8 cellular contexts compared by ENCODE assay signal in genomic region chr5:57221049-57221568, GRCh38. TPM values are rescaled to one million over a fixed set of nuclear protein-coding genes. Genes with fewer than 3 reads are reported as not detected.
DNase-seq lines count a peak whose midpoint lies in the region; ATAC-seq and TF ChIP-seq lines count a peak whose summit lies in the region.

No MANE protein-coding gene starts in this region.

- peak overlapping the region; percentile 90 for H3K27ac Mint-ChIP-seq in memory B cell

- peak; percentile 77 for TF ChIP-seq CTCF in BE2C (IDR thresholded peaks at IDR 0.05; ENCODE audit: low read depth, low read length)
- TF ChIP-seq CTCF in GM12874 (IDR thresholded peaks at IDR 0.05; ENCODE audit: insufficient read depth, low read depth, low read length) = peak; percentile 36; the same call in 1 of the 2 replicates
- TF ChIP-seq CTCF in SK-N-SH (IDR thresholded peaks at IDR 0.05) = peak; percentile 95

- H3K9me2 ChIP-seq in SK-N-SH = no peaks in the 10 kb centered on the region

- no peaks in the 10 kb centered on the region for H3K27me3 ChIP-seq in BE2C
- H3K27me3 ChIP-seq in SK-N-SH (ENCODE audit: insufficient read depth) = no peaks in the 10 kb centered on the region

- H3K4me1 ChIP-seq in BE2C (no peaks in the 10 kb centered on the region), SK-N-SH (ENCODE audit: control insufficient read depth in 1 of 2, insufficient read depth in 2 of 2, low read depth in 1 of 2, low read length in 1 of 2) (peaks cover 0 to 4% of the 10 kb centered on the region in 2 experiments; a peak in 1 of 4 replicates)

- H3K4me2 ChIP-seq in SK-N-SH = no peak overlapping the region

- H3F3A ChIP-seq in SK-N-SH (replicated peaks; ENCODE audit: insufficient read depth) = peaks cover 9% of the 10 kb centered on the region

- no peak overlapping the region for H2AFZ ChIP-seq in SK-N-SH (ENCODE audit: low read depth)

- H3K27me3 Mint-ChIP-seq in memory B cell = no peaks in the 10 kb centered on the region

- H3K9me3 Mint-ChIP-seq in memory B cell = no peaks in the 10 kb centered on the region

- H3K79me2 ChIP-seq in SK-N-SH (ENCODE audit: insufficient read depth) = peaks cover 96% of the 10 kb centered on the region

- WGBS in SK-N-SH (ENCODE audit: low lambda C conversion rate) = 59% methylated on average over 2 of the region's 2 CpGs

- peaks cover 19% of the 10 kb centered on the region for H3K4me1 Mint-ChIP-seq in memory B cell

- ATAC-seq in memory B cell (ENCODE audit: low read depth) = peak; percentile 74

- H3K9ac ChIP-seq in SK-N-SH = no peak overlapping the region

- no peak overlapping the region for H3K4me3 Mint-ChIP-seq in memory B cell

- peak overlapping the region in 1 of 2 experiments; percentile 57; a peak in 2 of 4 replicates for H3K27ac ChIP-seq in SK-N-SH (ENCODE audit: low read depth in 2 of 2, low read length in 1 of 2)

- peak; percentile 92 for TF ChIP-seq RAD21 in SK-N-SH (IDR thresholded peaks at IDR 0.05; ENCODE audit: low read length)

- no peaks in the 10 kb centered on the region for H3K9me3 ChIP-seq in BE2C
- H3K9me3 ChIP-seq in SK-N-SH = no peaks in the 10 kb centered on the region

- H3K4me3 ChIP-seq in BE2C (ENCODE audit: low read depth, low read length) (no peak overlapping the region), SK-N-SH (ENCODE audit: low read depth in 2 of 2, low read length in 1 of 2) (no peak overlapping the region; a peak in 1 of 4 replicates)

- H3K36me3 ChIP-seq in BE2C (peaks cover 7% of the 10 kb centered on the region), SK-N-SH (replicated peaks in 1 of 2; ENCODE audit: control insufficient read depth in 1 of 2, insufficient read depth in 2 of 2, low read length in 1 of 2) (peaks cover 0 to 7% of the 10 kb centered on the region in 2 experiments)

- TF ChIP-seq EP300 in SK-N-SH (IDR thresholded peaks at IDR 0.05; ENCODE audit: borderline replicate concordance in 1 of 2, low read depth in 1 of 2, low read length in 1 of 2) = no peak

- peaks cover 6% of the 10 kb centered on the region for H3K36me3 Mint-ChIP-seq in memory B cell

- DNase-seq in BE2C = no peak
- DNase-seq in KG1 (lab: John Stamatoyannopoulos, UW) = peak; percentile 42
- peak; percentile 49 for DNase-seq in SK-N-SH
- DNase-seq in effector CD4-positive, alpha-beta T cell = peak; percentile 49
- DNase-seq in memory B cell (ENCODE audit: low spot score in 2 of 2) = peak; percentile 55 to 79
- no peak for DNase-seq in 8988T
- no peak for DNase-seq in NK-92 (lab: John Stamatoyannopoulos, UW; ENCODE audit: unreplicated experiment)

- CTCF ChIA-PET in SK-N-SH (lab: Yijun Ruan, JAX) = interaction anchor here (0.7 to 2.3 kb wide), 4 partner anchors 47 to 951 kb away, joined by 3 to 8 read pairs (median 6); partner anchors contain the start of gene GPBP1

- POLR2A ChIA-PET in SK-N-SH (lab: Yijun Ruan, JAX) = no interaction called here

- H4K20me1 ChIP-seq in SK-N-SH (ENCODE audit: insufficient read depth) = peaks cover 34% of the 10 kb centered on the region

TF ChIP-seq in SK-N-SH, 30 proteins besides CTCF, POLR2A, EP300 and RAD21:
- TF ChIP-seq SMC3 (IDR thresholded peaks at IDR 0.05; ENCODE audit: low read depth, low read length) (peak; percentile 71), RCOR1 (IDR thresholded peaks at IDR 0.05; ENCODE audit: low read length) (no peak)
TF ChIP-seq in SK-N-SH: peak in this region for 1.

RNA-seq across cellular contexts. Expression of gene GPBP1, which starts 47.2 kb away (rescaled TPM):
- 63.9 TPM for polyA plus RNA-seq in BE2C (2012; ENCODE audit: insufficient read depth, insufficient read length, low read depth)
- 11.4 and 14.2 TPM in 2 replicates for polyA plus RNA-seq in SK-N-SH (2012; rRNA removed)
- polyA plus RNA-seq in SK-N-SH (2012; cell fraction: cytosol; rRNA removed) = 17.5 and 23.1 TPM in 2 replicates
- 10.6 and 23.1 TPM in 2 replicates for polyA plus RNA-seq in SK-N-SH (2012; cell fraction: nucleus; rRNA removed)

Comparison
In these comparisons a context has a peak if more than half of its experiments do, and no peak if none do; other contexts are left out.
1. DNase-seq: peak in KG1 (single experiment), SK-N-SH (single experiment), effector CD4-positive, alpha-beta T cell (single experiment) and memory B cell (2 of 2); none in BE2C (single experiment), 8988T (single experiment) and NK-92 (single experiment).
2. CTCF ChIP-seq: peak in every context shown above with its lines; median percentile 95 in SK-N-SH; 77 in BE2C; 36 in GM12874.